Comparison of ENCODE assay signal across 8 cellular contexts in genomic region chr19:35347171-35347929, GRCh38. TPM values are rescaled to one million over a fixed set of nuclear protein-coding genes. Genes with fewer than 3 reads are reported as not detected.
DNase-seq lines count a peak whose midpoint lies in the region; ATAC-seq, FAIRE-seq and TF ChIP-seq lines count a peak whose summit lies in the region.
"Had no signal": no experiment of that assay in that cellular context is flagged by ENCODE, and none has a peak within 500 bp of the region (broad histone marks: within the 10 kb centered on the region; RNA-seq: fewer than 3 reads in every experiment).

FFAR1 (plus strand) TSS chr19:35347902; CDS start chr19:35351552, 3,650 bp downstream.

- H3K4me1 ChIP-seq in kidney (ENCODE audit: control insufficient read depth in 1 of 2, insufficient read depth in 1 of 2, low read depth in 1 of 2, low read length in 2 of 2) (no peaks in the 10 kb centered on the region), stomach (peaks cover 0 to 12% (median 0%) of the 10 kb centered on the region in 4 donors), SJCRH30 (no peaks in the 10 kb centered on the region)

- peak within 1 kb of the TSS; percentile 74 for H3K4me3 Mint-ChIP-seq in T-helper 2 cell treated with Interferon-gamma antibody and Interleukin-4, amounts not matched to agents 5 μg/mL and 100 μg/mL, for 36 hours

- no peak within 1 kb of the TSS for H3K4me3 ChIP-seq in kidney (ENCODE audit: low read length in 2 of 2)
- H3K4me3 ChIP-seq in stomach: no peak within 1 kb of the TSS
- H3K4me3 ChIP-seq in SJCRH30: no peak within 1 kb of the TSS

- no peak for TF ChIP-seq EP300 in stomach (IDR thresholded peaks at IDR 0.05)

- no peak for FAIRE-seq in kidney (lab: Jason Lieb, UNC)

- no peaks in the 10 kb centered on the region for H3K27me3 Mint-ChIP-seq in T-helper 2 cell treated with Interferon-gamma antibody and Interleukin-4, amounts not matched to agents 5 μg/mL and 100 μg/mL, for 36 hours (ENCODE audit: low read depth)

- H3K9me3 Mint-ChIP-seq in T-helper 2 cell treated with Interferon-gamma antibody and Interleukin-4, amounts not matched to agents 5 μg/mL and 100 μg/mL, for 36 hours: no peaks in the 10 kb centered on the region

- peak within 1 kb of the TSS; percentile 82 for H3K27ac Mint-ChIP-seq in T-helper 2 cell treated with Interferon-gamma antibody and Interleukin-4, amounts not matched to agents 5 μg/mL and 100 μg/mL, for 36 hours

- peaks cover 0 to 48% (median 5%) of the 10 kb centered on the region in 3 donors for H3K27me3 ChIP-seq in stomach
- H3K27me3 ChIP-seq in SJCRH30: no peaks in the 10 kb centered on the region

- H3K36me3 ChIP-seq in kidney (ENCODE audit: control insufficient read depth in 1 of 2, insufficient read depth in 2 of 2, low read length in 2 of 2) (no peaks in the 10 kb centered on the region), stomach (no peaks in the 10 kb centered on the region), SJCRH30 (no peaks in the 10 kb centered on the region)

- peak; percentile 78 for DNase-seq in T-helper 2 cell treated with Interferon-gamma antibody and Interleukin-4, amounts not matched to agents 5 μg/mL and 100 μg/mL, for 36 hours (ENCODE audit: low spot score)
- DNase-seq in kidney (peak; percentile 39), stomach (peak; percentile 15), SJCRH30 (no peak), NCI-H510A (lab: John Stamatoyannopoulos, UW) (no peak)

- no peak within 1 kb of the TSS for H3K27ac ChIP-seq in kidney (ENCODE audit: low read depth in 2 of 2, low read length in 2 of 2)
- peak within 1 kb of the TSS in 2 of 5 donors; percentile 64 to 68 for H3K27ac ChIP-seq in stomach
- H3K27ac ChIP-seq in SJCRH30: no peak within 1 kb of the TSS

- no peak within 1 kb of the TSS for H3K9ac ChIP-seq in kidney (ENCODE audit: low read length in 2 of 2)

- TF ChIP-seq CTCF in kidney (IDR thresholded peaks at IDR 0.05; ENCODE audit: borderline replicate concordance, extremely low read depth, insufficient read depth) (no peak), stomach (IDR thresholded peaks at IDR 0.05) (no peak)

- peak; percentile 44 for ATAC-seq in HG03039 (IDR thresholded peaks at IDR 0.05; ENCODE audit: unreplicated experiment)
- ATAC-seq: Panc1 had no signal

- peak; percentile 56 for TF ChIP-seq POLR2A in GM19193 (IDR thresholded peaks at IDR 0.05; ENCODE audit: extremely low read depth, insufficient read depth, insufficient read length)
- TF ChIP-seq POLR2A in stomach (IDR thresholded peaks at IDR 0.05): no peak

- peaks cover 25% of the 10 kb centered on the region for H3K4me1 Mint-ChIP-seq in T-helper 2 cell treated with Interferon-gamma antibody and Interleukin-4, amounts not matched to agents 5 μg/mL and 100 μg/mL, for 36 hours (ENCODE audit: low read depth)

- intact Hi-C loops in kidney (cut with DNase I): no loop called here
- intact Hi-C loops in stomach (cut with DNase I; ENCODE audit: low total_unique reads): no loop called here

- no peaks in the 10 kb centered on the region for H3K36me3 Mint-ChIP-seq in T-helper 2 cell treated with Interferon-gamma antibody and Interleukin-4, amounts not matched to agents 5 μg/mL and 100 μg/mL, for 36 hours (ENCODE audit: low read depth)

- H3K9me3 ChIP-seq in kidney (ENCODE audit: control insufficient read depth in 1 of 2, low read length in 2 of 2) (no peaks in the 10 kb centered on the region), stomach (no peaks in the 10 kb centered on the region), SJCRH30 (replicated peaks) (no peaks in the 10 kb centered on the region)

- WGBS in stomach, 5 donors: 57 to 70% (median 66%) methylated on average over 18 of the region's 18 CpGs

RNA-seq across cellular contexts. Expression of gene FFAR1, which starts in this region (rescaled TPM):
- total RNA-seq in kidney: not detected
- polyA plus RNA-seq in kidney (ENCODE audit: insufficient read depth, low read depth, low replicate concordance): not detected
- under 1 TPM in 1 of 5 donors, not detected in 4; 0.18 TPM for total RNA-seq in stomach
- not detected for polyA plus RNA-seq in stomach
- not detected in 2 replicates for total RNA-seq in SJCRH30 (2014; rRNA removed; shearing (Covaris generic))

Comparison
In these comparisons a context has a peak if more than half of its experiments do, and no peak if none do; other contexts are left out.
1. Peak in DNase-seq in kidney; RNA of the gene not detected or under 1 TPM.
2. Peak in DNase-seq in stomach; RNA of the gene not detected or under 1 TPM.